ENCODE assay signal across 30 cellular contexts in the genomic region with DNA sequence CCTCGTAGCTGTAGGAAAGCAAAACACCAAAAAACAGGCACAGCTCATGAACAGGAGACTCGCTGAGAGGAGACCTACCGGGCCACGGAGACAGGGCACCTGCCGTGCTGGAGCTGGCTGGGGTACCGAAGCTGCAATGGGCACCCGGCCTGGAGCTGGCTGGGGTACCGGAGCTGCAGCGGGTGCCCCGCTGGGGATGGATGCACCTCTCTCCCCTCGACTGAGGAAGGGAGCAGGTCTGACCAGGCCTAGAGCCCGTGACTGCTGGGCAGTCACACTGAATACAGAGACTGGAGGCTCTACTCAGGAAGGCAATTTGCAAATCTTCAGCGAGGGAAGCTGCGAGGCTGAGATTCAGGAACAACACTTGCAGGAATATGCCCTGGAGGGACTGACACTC. TPM values are rescaled to one million over a fixed set of nuclear protein-coding genes. Genes with fewer than 3 reads are reported as not detected.
A peak's percentile ranks its signal among the peaks of the same experiment; 100 is the strongest.
DNase-seq lines count a peak whose midpoint lies in the region; ATAC-seq and TF ChIP-seq lines count a peak whose summit lies in the region.
"Had no signal": no experiment of that assay in that cellular context is flagged by ENCODE, and none has a peak within 500 bp of the region (broad histone marks: within the 10 kb centered on the region; RNA-seq: fewer than 3 reads in every experiment).

No MANE protein-coding gene starts in this region.

- POLR2A ChIA-PET in activated CD4-positive, alpha-beta memory T cell treated with anti-CD3 and anti-CD28 coated beads, Interleukin-2, amount 10 ng/mL, durations not matched to agents 7 days and 5 days (lab: Charles Lee), result no interaction called here
- POLR2A ChIA-PET in activated CD4-positive, alpha-beta memory T cell treated with anti-CD3 and anti-CD28 coated beads for 36 hours (lab: Charles Lee), result no interaction called here

- H3K27ac ChIP-seq in gastrocnemius medialis, result no peak overlapping the region
- H3K27ac ChIP-seq: adrenal gland, BLaER1, parathyroid adenoma, SJSA1 had no signal

- H3K4me3 Mint-ChIP-seq in activated CD4-positive, alpha-beta memory T cell treated with anti-CD3 and anti-CD28 coated beads, Interleukin-2, amount 10 ng/mL, durations not matched to agents 7 days and 5 days, result no peak overlapping the region
- H3K4me3 Mint-ChIP-seq in activated CD4-positive, alpha-beta memory T cell treated with anti-CD3 and anti-CD28 coated beads for 36 hours, result no peak overlapping the region
- no peak overlapping the region for H3K4me3 Mint-ChIP-seq in activated CD8-positive, alpha-beta memory T cell treated with anti-CD3 and anti-CD28 coated beads, Interleukin-2, amount 10 ng/mL, durations not matched to agents 7 days and 5 days
- H3K4me3 Mint-ChIP-seq: activated T-cell treated with anti-CD3 and anti-CD28 coated beads, Interleukin-2, amount 50 U/mL, for 24 hours; endodermal cell; GM23338; naive thymus-derived CD4-positive, alpha-beta T cell; stimulated activated effector memory CD8-positive, alpha-beta T cell treated with anti-CD3 and anti-CD28 coated beads, Interleukin-12 subunit alpha, Interleukin-12 subunit beta, amount 100 ng/mL, for 72 hours; T-helper 1 cell treated with Interleukin-12 subunit alpha and Interleukin-12 subunit beta and Interleukin-4 antibody, amounts not matched to agents 30 μg/mL and 1 μg/mL, for 36 hours had no signal

- H3K9me3 Mint-ChIP-seq in activated CD4-positive, alpha-beta memory T cell treated with anti-CD3 and anti-CD28 coated beads, Interleukin-2, amount 10 ng/mL, durations not matched to agents 7 days and 5 days, result no peaks in the 10 kb centered on the region
- H3K9me3 Mint-ChIP-seq in activated CD4-positive, alpha-beta memory T cell treated with anti-CD3 and anti-CD28 coated beads for 36 hours, result no peaks in the 10 kb centered on the region
- H3K9me3 Mint-ChIP-seq in activated CD8-positive, alpha-beta memory T cell treated with anti-CD3 and anti-CD28 coated beads, Interleukin-2, amount 10 ng/mL, durations not matched to agents 7 days and 5 days (ENCODE audit: low read depth), result no peaks in the 10 kb centered on the region
- H3K9me3 Mint-ChIP-seq: activated T-cell treated with anti-CD3 and anti-CD28 coated beads, Interleukin-2, amount 50 U/mL, for 24 hours; endodermal cell; GM23338; stimulated activated effector memory CD8-positive, alpha-beta T cell treated with anti-CD3 and anti-CD28 coated beads, Interleukin-12 subunit alpha, Interleukin-12 subunit beta, amount 100 ng/mL, for 72 hours; T-helper 1 cell treated with Interleukin-12 subunit alpha and Interleukin-12 subunit beta and Interleukin-4 antibody, amounts not matched to agents 30 μg/mL and 1 μg/mL, for 36 hours had no signal

- in situ Hi-C loops in gastrocnemius medialis (cut with MboI; ENCODE audit: low sequenced_read_pairs in 4 of 4), result no loop called here

- H3K27me3 ChIP-seq in gastrocnemius medialis, result peaks cover 5 to 15% (median 12%) of the 10 kb centered on the region in 3 donors
- H3K27me3 ChIP-seq: adrenal gland, BLaER1 had no signal

- no peaks in the 10 kb centered on the region for H3K27me3 Mint-ChIP-seq in activated CD4-positive, alpha-beta memory T cell treated with anti-CD3 and anti-CD28 coated beads, Interleukin-2, amount 10 ng/mL, durations not matched to agents 7 days and 5 days
- H3K27me3 Mint-ChIP-seq in activated CD4-positive, alpha-beta memory T cell treated with anti-CD3 and anti-CD28 coated beads for 36 hours, result no peaks in the 10 kb centered on the region
- no peaks in the 10 kb centered on the region for H3K27me3 Mint-ChIP-seq in activated CD8-positive, alpha-beta memory T cell treated with anti-CD3 and anti-CD28 coated beads, Interleukin-2, amount 10 ng/mL, durations not matched to agents 7 days and 5 days
- H3K27me3 Mint-ChIP-seq: activated T-cell treated with anti-CD3 and anti-CD28 coated beads, Interleukin-2, amount 50 U/mL, for 24 hours had no signal

- peak; percentile 11 for DNase-seq in activated CD4-positive, alpha-beta memory T cell treated with anti-CD3 and anti-CD28 coated beads, Interleukin-2, amount 10 ng/mL, durations not matched to agents 7 days and 5 days
- no peak for DNase-seq in activated CD4-positive, alpha-beta memory T cell treated with anti-CD3 and anti-CD28 coated beads for 36 hours
- DNase-seq in activated CD8-positive, alpha-beta memory T cell treated with anti-CD3 and anti-CD28 coated beads, Interleukin-2, amount 10 ng/mL, durations not matched to agents 7 days and 5 days, result peak; percentile 31
- DNase-seq in mesenteric fat pad (ENCODE audit: low spot score) (peak; percentile 64), ureter (ENCODE audit: low spot score) (peak; percentile 26), UCSD-AML1 (lab: John Stamatoyannopoulos, UW; ENCODE audit: unreplicated experiment) (no peak), gastrocnemius medialis (no peak)
- DNase-seq: activated naive CD4-positive, alpha-beta T cell; activated T-cell treated with anti-CD3 and anti-CD28 coated beads, Interleukin-2, amount 50 U/mL, for 24 hours; COR-L47; cortex of kidney; EL; endodermal cell; Karpas-422; mesendoderm; MV-4-11; naive thymus-derived CD4-positive, alpha-beta T cell; NCI-H446 treated with DMSO at 0.1 percent for 48 hours; NK-92 treated with Interleukin-12 subunit alpha and Interleukin-12 subunit beta, amount 100 ng/mL, for 24 hours; stimulated activated CD4-positive, alpha-beta T cell treated with anti-CD3 and anti-CD28 coated beads, Interleukin-1b, Interleukin-23, amount 100 ng/mL, for 48 hours had no signal

- H3K4me3 ChIP-seq in gastrocnemius medialis, result no peak overlapping the region
- H3K4me3 ChIP-seq: A549, adrenal gland, BLaER1, GM23338, SJSA1 had no signal

- no peaks in the 10 kb centered on the region for H3K36me3 Mint-ChIP-seq in activated CD4-positive, alpha-beta memory T cell treated with anti-CD3 and anti-CD28 coated beads, Interleukin-2, amount 10 ng/mL, durations not matched to agents 7 days and 5 days (ENCODE audit: low read depth)
- H3K36me3 Mint-ChIP-seq in activated CD4-positive, alpha-beta memory T cell treated with anti-CD3 and anti-CD28 coated beads for 36 hours, result no peaks in the 10 kb centered on the region
- no peaks in the 10 kb centered on the region for H3K36me3 Mint-ChIP-seq in activated CD8-positive, alpha-beta memory T cell treated with anti-CD3 and anti-CD28 coated beads, Interleukin-2, amount 10 ng/mL, durations not matched to agents 7 days and 5 days
- H3K36me3 Mint-ChIP-seq: naive thymus-derived CD4-positive, alpha-beta T cell; stimulated activated effector memory CD8-positive, alpha-beta T cell treated with anti-CD3 and anti-CD28 coated beads, Interleukin-12 subunit alpha, Interleukin-12 subunit beta, amount 100 ng/mL, for 72 hours had no signal

- H3K36me3 ChIP-seq in gastrocnemius medialis, result no peaks in the 10 kb centered on the region
- H3K36me3 ChIP-seq: adrenal gland, BLaER1, SJSA1, thoracic aorta had no signal

- ATAC-seq in activated CD8-positive, alpha-beta memory T cell treated with anti-CD3 and anti-CD28 coated beads, Interleukin-2, amount 10 ng/mL, durations not matched to agents 7 days and 5 days, result no peak
- ATAC-seq in HG03139 (IDR thresholded peaks at IDR 0.05; ENCODE audit: unreplicated experiment) (no peak), gastrocnemius medialis (no peak)
- ATAC-seq: A549; GM23338; naive thymus-derived CD4-positive, alpha-beta T cell; stimulated activated effector memory CD8-positive, alpha-beta T cell treated with anti-CD3 and anti-CD28 coated beads, Interleukin-12 subunit alpha, Interleukin-12 subunit beta, amount 100 ng/mL, for 72 hours had no signal

- intact Hi-C loops in activated CD4-positive, alpha-beta memory T cell treated with anti-CD3 and anti-CD28 coated beads for 36 hours (cut with micrococcal nuclease), result no loop called here
- intact Hi-C loops in gastrocnemius medialis (cut with DNase I; ENCODE audit: low total_unique reads), result no loop called here

- H3K27ac Mint-ChIP-seq in activated CD4-positive, alpha-beta memory T cell treated with anti-CD3 and anti-CD28 coated beads, Interleukin-2, amount 10 ng/mL, durations not matched to agents 7 days and 5 days, result no peak overlapping the region
- H3K27ac Mint-ChIP-seq in activated CD4-positive, alpha-beta memory T cell treated with anti-CD3 and anti-CD28 coated beads for 36 hours, result no peak overlapping the region
- no peak overlapping the region for H3K27ac Mint-ChIP-seq in activated CD8-positive, alpha-beta memory T cell treated with anti-CD3 and anti-CD28 coated beads, Interleukin-2, amount 10 ng/mL, durations not matched to agents 7 days and 5 days
- H3K27ac Mint-ChIP-seq: activated T-cell treated with anti-CD3 and anti-CD28 coated beads, Interleukin-2, amount 50 U/mL, for 24 hours; endodermal cell; GM23338; stimulated activated effector memory CD8-positive, alpha-beta T cell treated with anti-CD3 and anti-CD28 coated beads, Interleukin-12 subunit alpha, Interleukin-12 subunit beta, amount 100 ng/mL, for 72 hours; T-helper 1 cell treated with Interleukin-12 subunit alpha and Interleukin-12 subunit beta and Interleukin-4 antibody, amounts not matched to agents 30 μg/mL and 1 μg/mL, for 36 hours had no signal

- H3K4me1 ChIP-seq in gastrocnemius medialis, result peaks cover 0 to 11% of the 10 kb centered on the region in 2 donors
- H3K4me1 ChIP-seq: parathyroid adenoma had no signal

- CTCF ChIA-PET in activated CD4-positive, alpha-beta memory T cell treated with anti-CD3 and anti-CD28 coated beads, Interleukin-2, amount 10 ng/mL, durations not matched to agents 7 days and 5 days (lab: Charles Lee), result no interaction called here
- CTCF ChIA-PET in activated CD4-positive, alpha-beta memory T cell treated with anti-CD3 and anti-CD28 coated beads for 36 hours (lab: Charles Lee), result no interaction called here
- CTCF ChIA-PET in activated CD8-positive, alpha-beta memory T cell treated with anti-CD3 and anti-CD28 coated beads, Interleukin-2, amount 10 ng/mL, durations not matched to agents 7 days and 5 days (lab: Charles Lee), result no interaction called here

- no peak for TF ChIP-seq CTCF in gastrocnemius medialis (IDR thresholded peaks at IDR 0.05 in 4 of 5, conservative IDR thresholded peaks at IDR 0.05 in 1 of 5)

- no peaks in the 10 kb centered on the region for H3K4me1 Mint-ChIP-seq in activated CD4-positive, alpha-beta memory T cell treated with anti-CD3 and anti-CD28 coated beads, Interleukin-2, amount 10 ng/mL, durations not matched to agents 7 days and 5 days
- no peaks in the 10 kb centered on the region for H3K4me1 Mint-ChIP-seq in activated CD4-positive, alpha-beta memory T cell treated with anti-CD3 and anti-CD28 coated beads for 36 hours (ENCODE audit: low read depth)
- no peaks in the 10 kb centered on the region for H3K4me1 Mint-ChIP-seq in activated CD8-positive, alpha-beta memory T cell treated with anti-CD3 and anti-CD28 coated beads, Interleukin-2, amount 10 ng/mL, durations not matched to agents 7 days and 5 days
- H3K4me1 Mint-ChIP-seq: endodermal cell; stimulated activated effector memory CD8-positive, alpha-beta T cell treated with anti-CD3 and anti-CD28 coated beads, Interleukin-12 subunit alpha, Interleukin-12 subunit beta, amount 100 ng/mL, for 72 hours had no signal

- TF ChIP-seq POLR2A in gastrocnemius medialis (IDR thresholded peaks at IDR 0.05), result no peak

- H3K9me3 ChIP-seq in gastrocnemius medialis, result no peaks in the 10 kb centered on the region
- H3K9me3 ChIP-seq: A549, adrenal gland, BLaER1, SJSA1, thoracic aorta had no signal

RNA-seq across cellular contexts. Expression of gene LPCAT1, which starts 27.7 kb away (rescaled TPM):
- total RNA-seq in activated CD4-positive, alpha-beta memory T cell treated with anti-CD3 and anti-CD28 coated beads, Interleukin-2, amount 10 ng/mL, durations not matched to agents 7 days and 5 days, result 10 to 100 TPM; 68.7 to 71.4 TPM
- total RNA-seq in activated CD4-positive, alpha-beta memory T cell treated with anti-CD3 and anti-CD28 coated beads for 36 hours, result 10 to 100 TPM; 48.4 to 51.4 TPM
- 10 to 100 TPM; 83.8 to 85.3 TPM for total RNA-seq in activated CD8-positive, alpha-beta memory T cell treated with anti-CD3 and anti-CD28 coated beads, Interleukin-2, amount 10 ng/mL, durations not matched to agents 7 days and 5 days
- total RNA-seq in mesenteric fat pad, result 45.7 TPM
- 48.0 TPM for total RNA-seq in ureter
- total RNA-seq in gastrocnemius medialis, result 1 to 10 TPM; 1.4 to 9.2 (median 4.2) TPM

Comparison
In these comparisons a context has a peak if more than half of its experiments do, and no peak if none do; other contexts are left out.
1. DNase-seq: peak in activated CD4-positive, alpha-beta memory T cell treated with anti-CD3 and anti-CD28 coated beads, Interleukin-2, amount 10 ng/mL, durations not matched to agents 7 days and 5 days (single experiment), activated CD8-positive, alpha-beta memory T cell treated with anti-CD3 and anti-CD28 coated beads, Interleukin-2, amount 10 ng/mL, durations not matched to agents 7 days and 5 days (single experiment), mesenteric fat pad (single experiment) and ureter (single experiment); none in activated CD4-positive, alpha-beta memory T cell treated with anti-CD3 and anti-CD28 coated beads for 36 hours (single experiment), UCSD-AML1 (single experiment) and gastrocnemius medialis (0 of 2).